ENCODE assay signal across 37 cellular contexts in the genomic region with DNA sequence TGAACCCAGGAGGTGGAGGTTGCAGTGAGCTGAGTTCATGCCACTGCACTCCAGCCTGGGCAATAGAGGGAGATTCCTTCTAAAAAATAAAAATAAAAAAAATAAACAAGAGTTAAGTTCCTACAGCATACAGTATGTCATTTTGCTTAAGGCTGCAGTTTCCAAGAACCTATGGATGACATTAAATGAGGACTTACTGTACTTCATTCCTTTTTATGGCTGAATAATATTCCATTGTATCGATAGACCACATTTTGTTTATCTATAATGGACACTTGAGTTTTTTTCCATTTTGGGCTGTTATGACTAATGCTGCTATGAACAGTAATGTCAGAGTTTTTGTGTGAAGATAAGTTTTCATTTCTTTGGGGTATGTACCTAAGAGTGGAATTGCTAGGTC. TPM values are rescaled to one million over a fixed set of nuclear protein-coding genes. Genes with fewer than 3 reads are reported as not detected.
"Had no signal": no experiment of that assay in that cellular context is flagged by ENCODE, and none has a peak within 500 bp of the region (broad histone marks: within the 10 kb centered on the region; RNA-seq: fewer than 3 reads in every experiment).

No MANE protein-coding gene starts in this region.

- H3K27ac ChIP-seq: body of pancreas, brain microvascular endothelial cell, breast epithelium, VCaP had no signal

- H3K9me3 ChIP-seq: body of pancreas, breast epithelium had no signal

- H3K27ac Mint-ChIP-seq: activated B cell treated with CpG ODN at 0.5 μM for 24 hours; activated CD4-positive, alpha-beta memory T cell treated with anti-CD3 and anti-CD28 coated beads for 36 hours; activated CD4-positive, alpha-beta T cell treated with anti-CD3 and anti-CD28 coated beads, Interleukin-2, amount 10 ng/mL, durations not matched to agents 7 days and 5 days; activated CD8-positive, alpha-beta T cell treated with anti-CD3 and anti-CD28 coated beads for 36 hours; activated naive CD4-positive, alpha-beta T cell treated with anti-CD3 and anti-CD28 coated beads, Interleukin-2, amount 10 ng/mL, durations not matched to agents 7 days and 5 days; activated naive CD4-positive, alpha-beta T cell treated with anti-CD3 and anti-CD28 coated beads, Interleukin-2, amount 50 U/mL, for 24 hours; activated naive CD8-positive, alpha-beta T cell; activated naive CD8-positive, alpha-beta T cell treated with anti-CD3 and anti-CD28 coated beads, Interleukin-2, amount 10 ng/mL, durations not matched to agents 7 days and 5 days; activated naive CD8-positive, alpha-beta T cell treated with anti-CD3 and anti-CD28 coated beads, Interleukin-2, amount 50 U/mL, for 24 hours; activated T-cell treated with anti-CD3 and anti-CD28 coated beads, Interleukin-2, amount 50 U/mL, for 72 hours; activated T-helper 1 cell treated with anti-CD3 and anti-CD28 coated beads, Interleukin-12 subunit alpha, Interleukin-12 subunit beta, Interleukin-2, Interleukin-4 antibody, amounts not matched to agents 30 ng/mL and 10 ng/mL and 1 ng/mL, durations not matched to agents 14 hours and 24 hours and 36 hours; activated T-helper 2 cell treated with anti-CD3 and anti-CD28 coated beads, Interferon-gamma antibody, Interleukin-2, Interleukin-4, amounts not matched to agents 10 μg/mL and 5 μg/mL and 100 μg/mL, durations not matched to agents 14 hours and 24 hours and 36 hours; T-helper 1 cell treated with Interleukin-12 subunit alpha and Interleukin-12 subunit beta and Interleukin-4 antibody, amounts not matched to agents 30 μg/mL and 1 μg/mL, for 36 hours; T-helper 2 cell treated with Interferon-gamma antibody and Interleukin-4, amounts not matched to agents 5 μg/mL and 100 μg/mL, for 36 hours had no signal

- H3K4me1 ChIP-seq: body of pancreas, breast epithelium had no signal

- H3K4me3 ChIP-seq: body of pancreas, breast epithelium had no signal

- H3K36me3 ChIP-seq: brain microvascular endothelial cell, breast epithelium had no signal

- H3K9me3 Mint-ChIP-seq: activated naive CD8-positive, alpha-beta T cell treated with anti-CD3 and anti-CD28 coated beads, Interleukin-2, amount 10 ng/mL, durations not matched to agents 7 days and 5 days had no signal

- DNase-seq: activated B cell treated with CpG ODN at 0.5 μM for 24 hours; activated CD4-positive, alpha-beta memory T cell treated with anti-CD3 and anti-CD28 coated beads for 36 hours; activated CD4-positive, alpha-beta T cell treated with anti-CD3 and anti-CD28 coated beads for 48 hours; activated CD4-positive, alpha-beta T cell treated with anti-CD3 and anti-CD28 coated beads, Interleukin-2, amount 10 ng/mL, durations not matched to agents 7 days and 5 days; activated CD4-positive, alpha-beta T cell treated with anti-CD3 and anti-CD28 coated beads, Interleukin-2, amount 50 U/mL, for 4 hours; activated CD4-positive, CD25-positive, alpha-beta regulatory T cell treated with anti-CD3 and anti-CD28 coated beads, Interleukin-2, amount 50 U/mL, for 72 hours; activated CD8-positive, alpha-beta memory T cell treated with anti-CD3 and anti-CD28 coated beads, Interleukin-2, amount 50 U/mL, for 4 hours; activated CD8-positive, alpha-beta T cell treated with anti-CD3 and anti-CD28 coated beads for 36 hours; activated effector memory CD4-positive, alpha-beta T cell treated with Interleukin-2 at 50 U/mL for 16 hours; activated gamma-delta T cell; activated naive CD4-positive, alpha-beta T cell treated with anti-CD3 and anti-CD28 coated beads, Interleukin-2, amount 10 ng/mL, durations not matched to agents 7 days and 5 days; activated naive CD4-positive, alpha-beta T cell treated with Interleukin-2 at 50 U/mL for 16 hours; activated naive CD8-positive, alpha-beta T cell treated with anti-CD3 and anti-CD28 coated beads, Interleukin-2, amount 10 ng/mL, durations not matched to agents 7 days and 5 days; activated naive CD8-positive, alpha-beta T cell treated with anti-CD3 and anti-CD28 coated beads, Interleukin-2, amount 50 U/mL, for 24 hours; activated T-cell treated with anti-CD3 and anti-CD28 coated beads for 4 hours; activated T-cell treated with anti-CD3 and anti-CD28 coated beads, Interleukin-2, amount 50 U/mL, for 1 hour; activated T-cell treated with anti-CD3 and anti-CD28 coated beads, Interleukin-2, amount 50 U/mL, for 4 hours; activated T-cell treated with anti-CD3 and anti-CD28 coated beads, Interleukin-2, amount 50 U/mL, for 72 hours; body of pancreas; brain microvascular endothelial cell; central memory CD4-positive, alpha-beta T cell; T-helper 1 cell; T-helper 2 cell; T-helper 9 cell had no signal

- H3K4me3 Mint-ChIP-seq: activated B cell treated with CpG ODN at 0.5 μM for 24 hours; activated CD4-positive, alpha-beta memory T cell treated with anti-CD3 and anti-CD28 coated beads for 36 hours; activated CD4-positive, alpha-beta T cell treated with anti-CD3 and anti-CD28 coated beads, Interleukin-2, amount 10 ng/mL, durations not matched to agents 7 days and 5 days; activated CD8-positive, alpha-beta T cell treated with anti-CD3 and anti-CD28 coated beads for 36 hours; activated naive CD4-positive, alpha-beta T cell treated with anti-CD3 and anti-CD28 coated beads, Interleukin-2, amount 10 ng/mL, durations not matched to agents 7 days and 5 days; activated naive CD4-positive, alpha-beta T cell treated with anti-CD3 and anti-CD28 coated beads, Interleukin-2, amount 50 U/mL, for 24 hours; activated naive CD8-positive, alpha-beta T cell; activated naive CD8-positive, alpha-beta T cell treated with anti-CD3 and anti-CD28 coated beads, Interleukin-2, amount 10 ng/mL, durations not matched to agents 7 days and 5 days; activated naive CD8-positive, alpha-beta T cell treated with anti-CD3 and anti-CD28 coated beads, Interleukin-2, amount 50 U/mL, for 24 hours; activated T-cell treated with anti-CD3 and anti-CD28 coated beads, Interleukin-2, amount 50 U/mL, for 4 hours; activated T-cell treated with anti-CD3 and anti-CD28 coated beads, Interleukin-2, amount 50 U/mL, for 72 hours; activated T-helper 1 cell treated with anti-CD3 and anti-CD28 coated beads, Interleukin-12 subunit alpha, Interleukin-12 subunit beta, Interleukin-2, Interleukin-4 antibody, amounts not matched to agents 30 ng/mL and 10 ng/mL and 1 ng/mL, durations not matched to agents 14 hours and 24 hours and 36 hours; T-helper 1 cell treated with Interleukin-12 subunit alpha and Interleukin-12 subunit beta and Interleukin-4 antibody, amounts not matched to agents 30 μg/mL and 1 μg/mL, for 36 hours; T-helper 2 cell treated with Interferon-gamma antibody and Interleukin-4, amounts not matched to agents 5 μg/mL and 100 μg/mL, for 36 hours had no signal

- ATAC-seq: activated CD8-positive, alpha-beta T cell treated with anti-CD3 and anti-CD28 coated beads for 36 hours; activated T-cell treated with anti-CD3 and anti-CD28 coated beads, Interleukin-2, amount 50 U/mL, for 4 hours; activated T-cell treated with anti-CD3 and anti-CD28 coated beads, Interleukin-2, amount 50 U/mL, for 72 hours; body of pancreas had no signal

- H3K4me1 Mint-ChIP-seq: activated B cell treated with CpG ODN at 0.5 μM for 24 hours; activated CD4-positive, alpha-beta T cell treated with anti-CD3 and anti-CD28 coated beads, Interleukin-2, amount 10 ng/mL, durations not matched to agents 7 days and 5 days; activated naive CD4-positive, alpha-beta T cell treated with anti-CD3 and anti-CD28 coated beads, Interleukin-2, amount 10 ng/mL, durations not matched to agents 7 days and 5 days; activated naive CD4-positive, alpha-beta T cell treated with anti-CD3 and anti-CD28 coated beads, Interleukin-2, amount 50 U/mL, for 24 hours; activated naive CD8-positive, alpha-beta T cell treated with anti-CD3 and anti-CD28 coated beads, Interleukin-2, amount 10 ng/mL, durations not matched to agents 7 days and 5 days; activated naive CD8-positive, alpha-beta T cell treated with anti-CD3 and anti-CD28 coated beads, Interleukin-2, amount 50 U/mL, for 24 hours had no signal

- H3K27me3 ChIP-seq: body of pancreas, breast epithelium had no signal

- H3K27me3 Mint-ChIP-seq: activated CD4-positive, alpha-beta memory T cell treated with anti-CD3 and anti-CD28 coated beads for 36 hours; activated CD4-positive, alpha-beta T cell treated with anti-CD3 and anti-CD28 coated beads, Interleukin-2, amount 10 ng/mL, durations not matched to agents 7 days and 5 days had no signal

- FAIRE-seq: astrocyte, colon, TTC549 had no signal

- H3K36me3 Mint-ChIP-seq: activated naive CD4-positive, alpha-beta T cell treated with anti-CD3 and anti-CD28 coated beads, Interleukin-2, amount 10 ng/mL, durations not matched to agents 7 days and 5 days; activated naive CD8-positive, alpha-beta T cell treated with anti-CD3 and anti-CD28 coated beads, Interleukin-2, amount 10 ng/mL, durations not matched to agents 7 days and 5 days had no signal

RNA-seq across cellular contexts. Expression of a gene that starts 17.4 kb away (rescaled TPM):
- total RNA-seq: aorta, cardiac septum had no signal
- polyA plus RNA-seq: aorta had no signal

RNA-seq across cellular contexts. Expression of a gene that starts 31.4 kb away (rescaled TPM):
- total RNA-seq: activated T-helper 2 cell treated with anti-CD3 and anti-CD28 coated beads, Interferon-gamma antibody, Interleukin-2, Interleukin-4, amounts not matched to agents 10 μg/mL and 5 μg/mL and 100 μg/mL, durations not matched to agents 14 hours and 24 hours and 36 hours; aorta; astrocyte; cardiac septum had no signal
